1 cellular context compared by ENCODE assay signal in genomic region chr11:2471048-2471803, GRCh38.
TF ChIP-seq lines count a peak whose summit lies in the region.

No MANE protein-coding gene starts in this region.

TF ChIP-seq in H1, 55 proteins besides CTCF, POLR2A, EP300 and RAD21:
- no peak for TF ChIP-seq NANOG (IDR thresholded peaks at IDR 0.05; ENCODE audit: insufficient read depth, low read depth, low read length, poor library complexity, severe bottlenecking)
- no peak for TF ChIP-seq POLR2AphosphoS5 (IDR thresholded peaks at IDR 0.05; ENCODE audit: low read depth, low read length)
- no peak for TF ChIP-seq BCL11A (IDR thresholded peaks at IDR 0.05; ENCODE audit: low read depth in 2 of 2, low read length in 2 of 2)
- no peak for TF ChIP-seq MAX (IDR thresholded peaks at IDR 0.05)
- TF ChIP-seq CEBPB (IDR thresholded peaks at IDR 0.05; ENCODE audit: low read depth, low read length) = no peak
- TF ChIP-seq EZH2 (IDR thresholded peaks at IDR 0.05; ENCODE audit: low read depth, low read length, severe bottlenecking) = no peak
- no peak for TF ChIP-seq POU5F1 (IDR thresholded peaks at IDR 0.05; ENCODE audit: low read depth, low read length)
- no peak for TF ChIP-seq HDAC2 (IDR thresholded peaks at IDR 0.05; ENCODE audit: borderline replicate concordance in 1 of 2, low read depth in 2 of 2, low read length in 2 of 2)
- TF ChIP-seq TAF7 (optimal IDR thresholded peaks at IDR 0.05; ENCODE audit: borderline replicate concordance, low read depth, low read length) = no peak
- TF ChIP-seq HDAC6 (IDR thresholded peaks at IDR 0.05; ENCODE audit: low read depth, low read length) = no peak
- TF ChIP-seq SIN3A (conservative IDR thresholded peaks at IDR 0.05 in 1 of 2, IDR thresholded peaks at IDR 0.05 in 1 of 2; ENCODE audit: low read depth in 1 of 2, low read length in 2 of 2) = no peak
- TF ChIP-seq RFX5 (IDR thresholded peaks at IDR 0.05; ENCODE audit: borderline replicate concordance, low read depth, low read length) = no peak
- no peak for TF ChIP-seq FOSL1 (IDR thresholded peaks at IDR 0.05; ENCODE audit: insufficient read depth, low read depth, low read length)
- no peak for TF ChIP-seq RBBP5 (IDR thresholded peaks at IDR 0.05; ENCODE audit: borderline replicate concordance, low read depth, low read length)
- no peak for TF ChIP-seq MAFK (IDR thresholded peaks at IDR 0.05; ENCODE audit: low read depth, low read length)
